ENCODE assay signal across 20 cellular contexts in the genomic region with DNA sequence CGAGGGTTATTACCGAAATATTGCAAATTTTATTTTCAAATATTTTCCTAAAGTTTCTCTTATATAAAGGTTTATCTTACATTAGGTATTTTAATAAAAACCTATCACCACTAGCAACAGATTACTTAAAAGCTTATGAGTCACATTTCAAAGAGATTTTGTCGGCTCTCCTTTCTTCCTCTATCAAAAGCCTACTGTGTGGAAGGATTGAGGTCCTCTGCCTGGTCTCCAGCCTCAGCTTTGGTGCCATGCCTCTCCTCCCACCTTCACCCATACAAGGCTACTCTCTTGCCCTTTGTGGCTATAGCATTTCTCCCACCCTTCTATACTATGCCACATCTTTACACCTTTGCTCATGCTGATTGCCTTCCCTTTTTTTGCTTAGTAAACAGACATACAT.
DNase-seq lines count a peak whose midpoint lies in the region; ATAC-seq, FAIRE-seq and TF ChIP-seq lines count a peak whose summit lies in the region.
"Had no signal": no experiment of that assay in that cellular context is flagged by ENCODE, and none has a peak within 500 bp of the region (broad histone marks: within the 10 kb centered on the region; RNA-seq: fewer than 3 reads in every experiment).

No MANE protein-coding gene starts in this region.

- H3K18ac ChIP-seq in H1 (ENCODE audit: extremely low read depth, low read length) = peak overlapping the region; percentile 24; the same call in 1 of the 2 replicates

- no peaks in the 10 kb centered on the region for H3K27me3 Mint-ChIP-seq in natural killer cell treated with Interleukin-12 subunit alpha and Interleukin-12 subunit beta and Interleukin-15 and Interleukin-18, amount 100 ng/mL, for 72 hours
- H3K27me3 Mint-ChIP-seq in natural killer cell (ENCODE audit: low read depth in 2 of 2) = no peaks in the 10 kb centered on the region
- no peaks in the 10 kb centered on the region for H3K27me3 Mint-ChIP-seq in T-cell
- H3K27me3 Mint-ChIP-seq: IgD-negative memory B cell had no signal

- H4K8ac ChIP-seq in H1 (ENCODE audit: extremely low read depth, insufficient read depth, low read length) = no peak overlapping the region

- TF ChIP-seq POLR2A in H1 (IDR thresholded peaks at IDR 0.05; ENCODE audit: control extremely low read depth in 1 of 2, low read depth in 2 of 2, low read length in 2 of 2) (no peak), transverse colon (IDR thresholded peaks at IDR 0.05) (no peak)

- in situ Hi-C loops in transverse colon (cut with MboI; ENCODE audit: low pct_ligation_motif_present in 1 of 4, low pct_unique_long_range_greater_than_20kb in 1 of 4, low sequenced_read_pairs in 3 of 4) = no loop called here

- H3K27ac ChIP-seq in H1 (ENCODE audit: low read depth, low read length) = no peak overlapping the region
- H3K27ac ChIP-seq in transverse colon = peak overlapping the region in 3 of 4 donors; percentile 12 to 49 (median 30)
- H3K27ac ChIP-seq: parathyroid adenoma, SJSA1, testis had no signal

- H2AK5ac ChIP-seq in H1 (ENCODE audit: low read depth, low read length) = no peak overlapping the region

- H3K4me3 ChIP-seq in H1 (ENCODE audit: extremely low read depth in 1 of 4, insufficient read depth in 2 of 4, low read depth in 3 of 4, low read length in 4 of 4) = no peak overlapping the region
- no peak overlapping the region for H3K4me3 ChIP-seq in transverse colon
- H3K4me3 ChIP-seq: gastrocnemius medialis, SJSA1, testis had no signal

- H3K9me3 ChIP-seq in H1 (ENCODE audit: insufficient read depth in 2 of 2, low read depth in 1 of 2, low read length in 1 of 2) = no peaks in the 10 kb centered on the region
- no peaks in the 10 kb centered on the region for H3K9me3 ChIP-seq in transverse colon
- H3K9me3 ChIP-seq: gastrocnemius medialis, SJSA1, testis had no signal

- WGBS in H1 (ENCODE audit: extremely low coverage in 1 of 2, insufficient coverage in 1 of 2, insufficient read length in 1 of 2, insufficient replicate concordance in 2 of 2, low coverage in 1 of 2, low lambda C conversion rate in 2 of 2, missing lambda C conversion rate in 1 of 2), 2 experiments = 91% methylated on average over 3 of the region's 3 CpGs; no CpG with 5 or more reads in 1 of the 2 experiments
- WGBS in transverse colon (ENCODE audit: low coverage in 1 of 2), 2 donors = 85 to 90% methylated on average over 3 of the region's 3 CpGs

- H3K36me3 ChIP-seq in H1 (ENCODE audit: control insufficient read depth in 2 of 4, insufficient read depth in 4 of 4, low read length in 3 of 4) = no peaks in the 10 kb centered on the region
- no peaks in the 10 kb centered on the region for H3K36me3 ChIP-seq in transverse colon
- H3K36me3 ChIP-seq: gastrocnemius medialis, SJSA1 had no signal

- H3K4ac ChIP-seq in H1 (replicated peaks; ENCODE audit: insufficient read length, low read depth, low read length) = no peak overlapping the region

- no peak for FAIRE-seq in H1 (lab: Jason Lieb, UNC)

- H3K27me3 ChIP-seq in H1 (replicated peaks in 1 of 4; ENCODE audit: control insufficient read depth in 3 of 4, extremely low read depth in 1 of 4, insufficient read depth in 3 of 4, low read length in 3 of 4) (no peaks in the 10 kb centered on the region), transverse colon (no peaks in the 10 kb centered on the region)
- H3K27me3 ChIP-seq: gastrocnemius medialis, SJSA1, testis had no signal

- no peak overlapping the region for H3K4me2 ChIP-seq in H1 (ENCODE audit: insufficient read depth in 1 of 2, low read depth in 2 of 2, low read length in 2 of 2)

- H2AFZ ChIP-seq in H1 (ENCODE audit: low read length) = no peak overlapping the region
- H2AFZ ChIP-seq: parathyroid adenoma had no signal

- peaks cover 5% of the 10 kb centered on the region for H3K36me3 Mint-ChIP-seq in natural killer cell treated with Interleukin-12 subunit alpha and Interleukin-12 subunit beta and Interleukin-15 and Interleukin-18, amount 100 ng/mL, for 72 hours
- H3K36me3 Mint-ChIP-seq in natural killer cell (no peaks in the 10 kb centered on the region), T-cell (peaks cover 8% of the 10 kb centered on the region)
- H3K36me3 Mint-ChIP-seq: IgD-negative memory B cell had no signal

- no peak overlapping the region for H3K14ac ChIP-seq in H1 (ENCODE audit: insufficient read length)

- no peak overlapping the region for H3K56ac ChIP-seq in H1 (replicated peaks; ENCODE audit: insufficient read length, low read depth, low read length)

- TF ChIP-seq CTCF in natural killer cell (IDR thresholded peaks at IDR 0.05) (no peak), H1 (IDR thresholded peaks at IDR 0.05; ENCODE audit: control extremely low read depth in 1 of 3, insufficient read depth in 1 of 3, low read depth in 1 of 3, low read length in 3 of 3) (no peak), transverse colon (IDR thresholded peaks at IDR 0.05) (no peak)

- ATAC-seq in natural killer cell treated with Interleukin-12 subunit alpha and Interleukin-12 subunit beta and Interleukin-15 and Interleukin-18, amount 100 ng/mL, for 72 hours = no peak
- ATAC-seq in natural killer cell (no peak), T-cell (replicated peaks in 1 of 4) (no peak), HG02973 (IDR thresholded peaks at IDR 0.05; ENCODE audit: unreplicated experiment) (no peak)
- ATAC-seq: activated T-cell treated with anti-CD3 and anti-CD28 coated beads, Interleukin-2, amount 50 U/mL, for 4 hours; gastrocnemius medialis; left ventricle myocardium superior had no signal

- no peak overlapping the region for H2BK15ac ChIP-seq in H1 (ENCODE audit: low read length)

- H4K20me1 ChIP-seq in H1 (replicated peaks in 1 of 2; ENCODE audit: control insufficient read depth in 1 of 2, insufficient read depth in 2 of 2, low read length in 2 of 2) = no peaks in the 10 kb centered on the region

- no peak for TF ChIP-seq RAD21 in H1 (IDR thresholded peaks at IDR 0.05 in 1 of 2, conservative IDR thresholded peaks at IDR 0.05 in 1 of 2; ENCODE audit: low read depth in 2 of 2, low read length in 2 of 2)

- H3K4me1 ChIP-seq in H1 (replicated peaks in 1 of 4; ENCODE audit: control insufficient read depth in 3 of 4, insufficient read depth in 4 of 4, low read length in 3 of 4) = peaks cover 0 to 6% (median 2%) of the 10 kb centered on the region in 4 experiments; a peak in 4 of 7 replicates
- peaks cover 0 to 29% (median 1%) of the 10 kb centered on the region in 4 donors for H3K4me1 ChIP-seq in transverse colon
- H3K4me1 ChIP-seq: parathyroid adenoma had no signal

- H3K4me3 Mint-ChIP-seq in natural killer cell treated with Interleukin-12 subunit alpha and Interleukin-12 subunit beta and Interleukin-15 and Interleukin-18, amount 100 ng/mL, for 72 hours = peak overlapping the region; percentile 56
- H3K4me3 Mint-ChIP-seq in natural killer cell = no peak overlapping the region
- H3K4me3 Mint-ChIP-seq in T-cell = peak overlapping the region in 1 of 3 donors; percentile 1
- H3K4me3 Mint-ChIP-seq: activated T-cell treated with anti-CD3 and anti-CD28 coated beads, Interleukin-2, amount 50 U/mL, for 4 hours; IgD-negative memory B cell had no signal

- POLR2A ChIA-PET in T-cell (lab: Charles Lee) (interaction anchor here (0.6 to 1.1 kb wide), 5 partner anchors 8 to 878 kb away, joined by 3 to 5 read pairs (median 3); no protein-coding TSS in a partner anchor), H1 (lab: Charles Lee; ENCODE audit: partially characterized antibody) (interaction anchor here (0.9 kb wide), 1 partner anchor 200 kb away, joined by 3 read pairs; no protein-coding TSS in a partner anchor)

- peaks cover 4% of the 10 kb centered on the region for H3K9me3 Mint-ChIP-seq in natural killer cell treated with Interleukin-12 subunit alpha and Interleukin-12 subunit beta and Interleukin-15 and Interleukin-18, amount 100 ng/mL, for 72 hours
- H3K9me3 Mint-ChIP-seq in natural killer cell = no peaks in the 10 kb centered on the region
- H3K9me3 Mint-ChIP-seq in T-cell = peaks cover 0 to 20% (median 4%) of the 10 kb centered on the region in 3 donors
- H3K9me3 Mint-ChIP-seq: activated T-cell treated with anti-CD3 and anti-CD28 coated beads, Interleukin-2, amount 50 U/mL, for 4 hours had no signal

- no peak for DNase-seq in natural killer cell treated with Interleukin-12 subunit alpha and Interleukin-12 subunit beta and Interleukin-15 and Interleukin-18, amount 100 ng/mL, for 72 hours (ENCODE audit: low spot score)
- DNase-seq in natural killer cell = no peak
- no peak for DNase-seq in T-cell
- no peak for DNase-seq in H1 (ENCODE audit: low read depth in 1 of 2, low spot score in 2 of 2)
- DNase-seq in transverse colon = no peak
- no peak for DNase-seq in nucleus accumbens (lab: John Stamatoyannopoulos, UW)
- DNase-seq in stimulated activated naive CD4-positive, alpha-beta T cell (lab: John Stamatoyannopoulos, UW) = no peak
- DNase-seq: activated CD4-positive, alpha-beta T cell treated with anti-CD3 and anti-CD28 coated beads, Interleukin-2, amount 50 U/mL, for 4 hours; activated T-cell treated with anti-CD3 and anti-CD28 coated beads, Interleukin-2, amount 50 U/mL, for 4 hours; AML-193; gastrocnemius medialis; GF-D8; left ventricle myocardium superior; NCI-H524 treated with DMSO at 0.1 percent for 48 hours; stimulated activated CD4-positive, alpha-beta T cell treated with anti-CD3 and anti-CD28 coated beads, Interleukin-2, amount 100 ng/mL, for 48 hours; testis had no signal

- no peak for TF ChIP-seq EP300 in H1 (IDR thresholded peaks at IDR 0.05; ENCODE audit: borderline replicate concordance in 1 of 2, low read depth in 2 of 2, low read length in 2 of 2)
- TF ChIP-seq EP300 in transverse colon (IDR thresholded peaks at IDR 0.05; ENCODE audit: low read depth) = no peak

- H2BK5ac ChIP-seq in H1 (ENCODE audit: low read depth, low read length) = no peak overlapping the region

- H4K5ac ChIP-seq in H1 (ENCODE audit: insufficient read length, low read depth, low read length) = no peak overlapping the region

- H3K79me2 ChIP-seq in H1 (ENCODE audit: control insufficient read depth in 1 of 2, insufficient read depth in 2 of 2, low read length in 2 of 2) = peaks cover 0 to 17% of the 10 kb centered on the region in 2 experiments; a peak in 2 of 4 replicates
- H3K79me2 ChIP-seq: parathyroid adenoma had no signal

- no peak overlapping the region for H2BK12ac ChIP-seq in H1 (ENCODE audit: low read depth, low read length)

- H3K23me2 ChIP-seq in H1 (ENCODE audit: low read depth, low read length) = no peaks in the 10 kb centered on the region

- peaks cover 73 to 76% of the 10 kb centered on the region in 2 donors for H3K4me1 Mint-ChIP-seq in natural killer cell treated with Interleukin-12 subunit alpha and Interleukin-12 subunit beta and Interleukin-15 and Interleukin-18, amount 100 ng/mL, for 72 hours (ENCODE audit: low read depth in 2 of 2)
- H3K4me1 Mint-ChIP-seq in natural killer cell (peaks cover 80 to 97% of the 10 kb centered on the region in 2 donors), T-cell (peaks cover 80 to 92% (median 91%) of the 10 kb centered on the region in 3 donors)

- CTCF ChIA-PET in T-cell (lab: Charles Lee) = no interaction called here
- CTCF ChIA-PET in H1 (lab: Charles Lee; ENCODE audit: partially characterized antibody) = interaction anchor here (0.6 kb wide), 2 partner anchors 55 to 511 kb away, joined by 3 read pairs; no protein-coding TSS in a partner anchor

- no peak overlapping the region for H2BK120ac ChIP-seq in H1 (replicated peaks; ENCODE audit: low read depth, low read length)

- no peak overlapping the region for H2BK20ac ChIP-seq in H1 (ENCODE audit: low read length)

- H3K79me1 ChIP-seq in H1 (ENCODE audit: low read depth, low read length) = no peaks in the 10 kb centered on the region

- intact Hi-C loops in natural killer cell (cut with micrococcal nuclease) = no loop called here
- intact Hi-C loops in transverse colon (cut with DNase I; ENCODE audit: low total_unique reads) = no loop called here

- no peak overlapping the region for H3K9ac ChIP-seq in H1 (replicated peaks in 1 of 4; ENCODE audit: extremely low read depth in 1 of 4, low read depth in 3 of 4, low read length in 3 of 4)
- H3K9ac ChIP-seq: parathyroid adenoma had no signal

- no peak overlapping the region for H3K23ac ChIP-seq in H1 (ENCODE audit: insufficient read length)

- H3K27ac Mint-ChIP-seq in natural killer cell treated with Interleukin-12 subunit alpha and Interleukin-12 subunit beta and Interleukin-15 and Interleukin-18, amount 100 ng/mL, for 72 hours = peak overlapping the region; percentile 63 to 78
- peak overlapping the region in 1 of 2 donors; percentile 57 for H3K27ac Mint-ChIP-seq in natural killer cell
- H3K27ac Mint-ChIP-seq in T-cell = peak overlapping the region; percentile 24 to 25

- H4K91ac ChIP-seq in H1 (replicated peaks; ENCODE audit: insufficient read length, low read length) = no peak overlapping the region
